24 cellular contexts compared by ENCODE assay signal in genomic region chr1:154758346-154758745, GRCh38.
DNase-seq lines count a peak whose midpoint lies in the region; ATAC-seq, FAIRE-seq and TF ChIP-seq lines count a peak whose summit lies in the region.
"Had no signal": no experiment of that assay in that cellular context is flagged by ENCODE, and none has a peak within 500 bp of the region (broad histone marks: within the 10 kb centered on the region; RNA-seq: fewer than 3 reads in every experiment).

No MANE protein-coding gene starts in this region.

- no peak overlapping the region for H3K4me3 ChIP-seq in bronchial epithelial cell (ENCODE audit: low read depth, low read length)
- H3K4me3 ChIP-seq: upper lobe of right lung had no signal

- DNase-seq in activated effector memory CD4-positive, alpha-beta T cell treated with anti-CD3 and anti-CD28 coated beads, Interleukin-2, amount 50 U/mL, for 16 hours = peak; percentile 45
- no peak for DNase-seq in activated effector memory CD4-positive, alpha-beta T cell treated with Interleukin-2 at 50 U/mL for 16 hours
- DNase-seq in activated T-helper 1 cell treated with anti-CD3 and anti-CD28 coated beads, Interleukin-12 subunit alpha, Interleukin-12 subunit beta, Interleukin-2, Interleukin-4 antibody, amounts not matched to agents 30 ng/mL and 10 ng/mL and 1 ng/mL, durations not matched to agents 14 hours and 24 hours and 36 hours (ENCODE audit: low spot score) = no peak
- DNase-seq in bronchial epithelial cell (ENCODE audit: low read depth) = peak; percentile 29
- DNase-seq in stimulated activated naive CD8-positive, alpha-beta T cell treated with anti-CD3 and anti-CD28 coated beads, Interleukin-15, amount 100 ng/mL, for 72 hours = no peak
- DNase-seq in AML-193 (lab: John Stamatoyannopoulos, UW) = no peak
- no peak for DNase-seq in anterior cingulate cortex (lab: John Stamatoyannopoulos, UW)
- DNase-seq: activated CD4-positive, alpha-beta T cell treated with anti-CD3 and anti-CD28 coated beads for 48 hours; activated T-cell treated with anti-CD3 and anti-CD28 coated beads, Interleukin-2, amount 50 U/mL, for 4 hours; amniotic stem cell; C1 segment of cervical spinal cord; DMS79; effector CD4-positive, alpha-beta T cell; GDM1; H9; naive B cell; NCI-H1048; NCI-H1694; NCI-H510A; small intestine; stimulated activated CD4-positive, alpha-beta T cell treated with anti-CD3 and anti-CD28 coated beads, Interleukin-2, amount 100 ng/mL, for 24 hours; upper lobe of right lung had no signal

- H3K27ac Mint-ChIP-seq in activated T-helper 1 cell treated with anti-CD3 and anti-CD28 coated beads, Interleukin-12 subunit alpha, Interleukin-12 subunit beta, Interleukin-2, Interleukin-4 antibody, amounts not matched to agents 30 ng/mL and 10 ng/mL and 1 ng/mL, durations not matched to agents 14 hours and 24 hours and 36 hours = peak overlapping the region; percentile 85
- peak overlapping the region; percentile 94 to 96 for H3K27ac Mint-ChIP-seq in stimulated activated naive CD8-positive, alpha-beta T cell treated with anti-CD3 and anti-CD28 coated beads, Interleukin-15, amount 100 ng/mL, for 72 hours
- H3K27ac Mint-ChIP-seq: H9, mesothelial cell of epicardium had no signal

- H3K36me3 Mint-ChIP-seq in activated T-helper 1 cell treated with anti-CD3 and anti-CD28 coated beads, Interleukin-12 subunit alpha, Interleukin-12 subunit beta, Interleukin-2, Interleukin-4 antibody, amounts not matched to agents 30 ng/mL and 10 ng/mL and 1 ng/mL, durations not matched to agents 14 hours and 24 hours and 36 hours (ENCODE audit: low read depth) = peaks cover 4% of the 10 kb centered on the region
- H3K36me3 Mint-ChIP-seq: mesothelial cell of epicardium, naive B cell had no signal

- H3K9me3 Mint-ChIP-seq in activated T-helper 1 cell treated with anti-CD3 and anti-CD28 coated beads, Interleukin-12 subunit alpha, Interleukin-12 subunit beta, Interleukin-2, Interleukin-4 antibody, amounts not matched to agents 30 ng/mL and 10 ng/mL and 1 ng/mL, durations not matched to agents 14 hours and 24 hours and 36 hours = peaks cover 5% of the 10 kb centered on the region
- H3K9me3 Mint-ChIP-seq in stimulated activated naive CD8-positive, alpha-beta T cell treated with anti-CD3 and anti-CD28 coated beads, Interleukin-15, amount 100 ng/mL, for 72 hours = peaks cover 0 to 10% of the 10 kb centered on the region in 2 donors
- H3K9me3 Mint-ChIP-seq: activated T-cell treated with anti-CD3 and anti-CD28 coated beads, Interleukin-2, amount 50 U/mL, for 4 hours; H9; mesothelial cell of epicardium; naive B cell had no signal

- H3K4me1 Mint-ChIP-seq in activated T-helper 1 cell treated with anti-CD3 and anti-CD28 coated beads, Interleukin-12 subunit alpha, Interleukin-12 subunit beta, Interleukin-2, Interleukin-4 antibody, amounts not matched to agents 30 ng/mL and 10 ng/mL and 1 ng/mL, durations not matched to agents 14 hours and 24 hours and 36 hours (ENCODE audit: low read depth) = peaks cover 73% of the 10 kb centered on the region
- peaks cover 61% of the 10 kb centered on the region for H3K4me1 Mint-ChIP-seq in stimulated activated naive CD8-positive, alpha-beta T cell treated with anti-CD3 and anti-CD28 coated beads, Interleukin-15, amount 100 ng/mL, for 72 hours
- H3K4me1 Mint-ChIP-seq: H9, mesothelial cell of epicardium had no signal

- H3K27me3 Mint-ChIP-seq in activated T-helper 1 cell treated with anti-CD3 and anti-CD28 coated beads, Interleukin-12 subunit alpha, Interleukin-12 subunit beta, Interleukin-2, Interleukin-4 antibody, amounts not matched to agents 30 ng/mL and 10 ng/mL and 1 ng/mL, durations not matched to agents 14 hours and 24 hours and 36 hours (ENCODE audit: insufficient read depth) = peaks cover 8% of the 10 kb centered on the region
- H3K27me3 Mint-ChIP-seq in stimulated activated naive CD8-positive, alpha-beta T cell treated with anti-CD3 and anti-CD28 coated beads, Interleukin-15, amount 100 ng/mL, for 72 hours = no peaks in the 10 kb centered on the region

- H3K36me3 ChIP-seq in bronchial epithelial cell (ENCODE audit: control insufficient read depth, insufficient read depth, low read length) = no peaks in the 10 kb centered on the region
- H3K36me3 ChIP-seq: upper lobe of right lung had no signal

- peaks cover 7% of the 10 kb centered on the region for H3K27me3 ChIP-seq in bronchial epithelial cell (ENCODE audit: control insufficient read depth, insufficient read depth, low read length)

- peak overlapping the region; percentile 40 for H3K4me3 Mint-ChIP-seq in activated T-helper 1 cell treated with anti-CD3 and anti-CD28 coated beads, Interleukin-12 subunit alpha, Interleukin-12 subunit beta, Interleukin-2, Interleukin-4 antibody, amounts not matched to agents 30 ng/mL and 10 ng/mL and 1 ng/mL, durations not matched to agents 14 hours and 24 hours and 36 hours
- H3K4me3 Mint-ChIP-seq in stimulated activated naive CD8-positive, alpha-beta T cell treated with anti-CD3 and anti-CD28 coated beads, Interleukin-15, amount 100 ng/mL, for 72 hours = peak overlapping the region; percentile 23 to 74
- H3K4me3 Mint-ChIP-seq: H9, mesothelial cell of epicardium had no signal

- no peak for TF ChIP-seq CTCF in bronchial epithelial cell (IDR thresholded peaks at IDR 0.05; ENCODE audit: insufficient read depth, low read length, severe bottlenecking)

- intact Hi-C loops in activated T-helper 1 cell treated with anti-CD3 and anti-CD28 coated beads, Interleukin-12 subunit alpha, Interleukin-12 subunit beta, Interleukin-2, Interleukin-4 antibody, amounts not matched to agents 30 ng/mL and 10 ng/mL and 1 ng/mL, durations not matched to agents 14 hours and 24 hours and 36 hours (cut with micrococcal nuclease) = loop anchor here (2.0 kb wide), 2 partner anchors 14 to 32 kb away; no protein-coding TSS in a partner anchor

- no peak for ATAC-seq in stimulated activated naive CD8-positive, alpha-beta T cell treated with anti-CD3 and anti-CD28 coated beads, Interleukin-15, amount 100 ng/mL, for 72 hours
- ATAC-seq: upper lobe of right lung had no signal

- FAIRE-seq in bronchial epithelial cell (lab: Jason Lieb, UNC) = no peak
- FAIRE-seq: keratinocyte, small intestine had no signal

Comparison
In these comparisons a context has a peak if more than half of its experiments do, and no peak if none do; other contexts are left out.
1. DNase-seq: peak in activated effector memory CD4-positive, alpha-beta T cell treated with anti-CD3 and anti-CD28 coated beads, Interleukin-2, amount 50 U/mL, for 16 hours (single experiment) and bronchial epithelial cell (single experiment); none in activated effector memory CD4-positive, alpha-beta T cell treated with Interleukin-2 at 50 U/mL for 16 hours (single experiment), activated T-helper 1 cell treated with anti-CD3 and anti-CD28 coated beads, Interleukin-12 subunit alpha, Interleukin-12 subunit beta, Interleukin-2, Interleukin-4 antibody, amounts not matched to agents 30 ng/mL and 10 ng/mL and 1 ng/mL, durations not matched to agents 14 hours and 24 hours and 36 hours (single experiment), stimulated activated naive CD8-positive, alpha-beta T cell treated with anti-CD3 and anti-CD28 coated beads, Interleukin-15, amount 100 ng/mL, for 72 hours (0 of 2), AML-193 (0 of 2) and anterior cingulate cortex (0 of 58).